In the genomic region with DNA sequence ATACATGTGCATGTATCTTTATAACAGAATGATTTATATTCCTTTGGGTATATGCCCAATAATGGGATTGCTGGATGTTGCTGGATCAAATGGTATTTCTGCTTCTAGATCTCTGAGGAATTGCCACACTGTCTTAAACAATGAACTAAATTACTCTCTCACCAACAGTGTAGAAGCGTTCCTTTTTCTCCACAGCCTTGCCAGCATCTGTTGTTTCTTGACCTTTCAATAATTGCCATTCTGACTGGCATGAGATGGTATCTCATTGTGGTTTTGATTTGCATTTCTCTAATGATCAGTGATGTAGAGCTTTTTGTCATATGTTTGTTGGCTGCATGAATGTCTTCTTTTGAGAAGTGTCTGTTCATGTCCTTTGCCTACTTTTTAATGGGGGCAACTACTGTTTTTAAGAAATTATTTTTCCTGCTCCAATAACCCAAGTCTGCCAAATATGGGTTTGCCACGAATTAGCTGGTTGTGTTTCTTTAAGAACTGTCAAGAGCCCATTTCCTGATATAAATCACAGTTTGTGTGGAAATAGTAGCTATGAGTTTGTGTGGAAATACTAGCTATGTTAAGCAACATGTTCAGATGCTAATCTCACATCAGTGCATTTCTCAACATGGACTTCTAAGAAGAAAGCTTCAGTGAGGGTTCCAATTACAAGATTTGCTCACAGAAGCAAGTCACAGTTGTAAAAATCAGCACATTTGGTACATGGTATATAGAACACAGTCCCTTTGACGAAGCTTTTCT, we compare ENCODE assay signal across 14 cellular contexts.
DNase-seq lines count a peak whose midpoint lies in the region; ATAC-seq, FAIRE-seq and TF ChIP-seq lines count a peak whose summit lies in the region.
"Had no signal": no experiment of that assay in that cellular context is flagged by ENCODE, and none has a peak within 500 bp of the region (broad histone marks: within the 10 kb centered on the region; RNA-seq: fewer than 3 reads in every experiment).

No MANE protein-coding gene starts in this region.

- no peak overlapping the region for H3K4me3 ChIP-seq in fibroblast of pulmonary artery (replicated peaks; ENCODE audit: low read depth, low read length)
- H3K4me3 ChIP-seq in kidney (ENCODE audit: low read length in 2 of 2), result no peak overlapping the region
- H3K4me3 ChIP-seq: adrenal gland had no signal

- H3K9me3 Mint-ChIP-seq in activated T-cell treated with anti-CD3 and anti-CD28 coated beads, Interleukin-2, amount 50 U/mL, for 24 hours, result peaks cover 21% of the 10 kb centered on the region
- peaks cover 19% of the 10 kb centered on the region for H3K9me3 Mint-ChIP-seq in stimulated activated effector memory CD8-positive, alpha-beta T cell treated with anti-CD3 and anti-CD28 coated beads, Interleukin-12 subunit alpha, Interleukin-12 subunit beta, amount 100 ng/mL, for 72 hours

- peak overlapping the region; percentile 63 for H3K27ac Mint-ChIP-seq in activated T-cell treated with anti-CD3 and anti-CD28 coated beads, Interleukin-2, amount 50 U/mL, for 24 hours
- H3K27ac Mint-ChIP-seq in stimulated activated effector memory CD8-positive, alpha-beta T cell treated with anti-CD3 and anti-CD28 coated beads, Interleukin-12 subunit alpha, Interleukin-12 subunit beta, amount 100 ng/mL, for 72 hours, result no peak overlapping the region
- H3K27ac Mint-ChIP-seq: stimulated activated naive CD8-positive, alpha-beta T cell treated with anti-CD3 and anti-CD28 coated beads, Interleukin-15, amount 100 ng/mL, for 72 hours had no signal

- H3K4me1 Mint-ChIP-seq in activated T-cell treated with anti-CD3 and anti-CD28 coated beads, Interleukin-2, amount 50 U/mL, for 24 hours (ENCODE audit: low read depth), result peaks cover 34% of the 10 kb centered on the region
- peaks cover 26% of the 10 kb centered on the region for H3K4me1 Mint-ChIP-seq in stimulated activated effector memory CD8-positive, alpha-beta T cell treated with anti-CD3 and anti-CD28 coated beads, Interleukin-12 subunit alpha, Interleukin-12 subunit beta, amount 100 ng/mL, for 72 hours

- peaks cover 0 to 4% of the 10 kb centered on the region in 2 donors for H3K4me1 ChIP-seq in kidney (ENCODE audit: control insufficient read depth in 1 of 2, insufficient read depth in 1 of 2, low read depth in 1 of 2, low read length in 2 of 2)
- H3K4me1 ChIP-seq: adrenal gland, BE2C had no signal

- no peaks in the 10 kb centered on the region for H3K36me3 ChIP-seq in kidney (ENCODE audit: control insufficient read depth in 1 of 2, insufficient read depth in 2 of 2, low read length in 2 of 2)
- H3K36me3 ChIP-seq: adrenal gland, BE2C had no signal

- peak overlapping the region in 1 of 2 donors; percentile 14 for H3K9ac ChIP-seq in kidney (ENCODE audit: low read length in 2 of 2)

- peaks cover 17% of the 10 kb centered on the region for H3K27me3 Mint-ChIP-seq in activated T-cell treated with anti-CD3 and anti-CD28 coated beads, Interleukin-2, amount 50 U/mL, for 24 hours

- no peak for DNase-seq in activated T-cell treated with anti-CD3 and anti-CD28 coated beads, Interleukin-2, amount 50 U/mL, for 24 hours
- DNase-seq in activated T-cell treated with anti-CD3 and anti-CD28 coated beads, Interleukin-2, amount 50 U/mL, for 48 hours, result no peak
- DNase-seq in RPMI7951 (ENCODE audit: low read depth), result peak; percentile 74
- DNase-seq in fibroblast of pulmonary artery (ENCODE audit: low read depth), result peak; percentile 95
- DNase-seq in stimulated activated effector memory CD8-positive, alpha-beta T cell treated with anti-CD3 and anti-CD28 coated beads, Interleukin-12 subunit alpha, Interleukin-12 subunit beta, amount 100 ng/mL, for 72 hours (ENCODE audit: low spot score in 2 of 2), result no peak
- no peak for DNase-seq in cerebellar nuclear complex (lab: John Stamatoyannopoulos, UW)
- no peak for DNase-seq in activated naive CD4-positive, alpha-beta T cell (lab: John Stamatoyannopoulos, UW)
- DNase-seq in kidney, result no peak
- DNase-seq: adrenal gland; BE2C; hypothalamus; NCI-H1436; stimulated activated naive CD8-positive, alpha-beta T cell treated with anti-CD3 and anti-CD28 coated beads, Interleukin-15, amount 100 ng/mL, for 72 hours; T-helper 9 cell had no signal

- peak; percentile 27 for ATAC-seq in stimulated activated effector memory CD8-positive, alpha-beta T cell treated with anti-CD3 and anti-CD28 coated beads, Interleukin-12 subunit alpha, Interleukin-12 subunit beta, amount 100 ng/mL, for 72 hours
- ATAC-seq: stimulated activated naive CD8-positive, alpha-beta T cell treated with anti-CD3 and anti-CD28 coated beads, Interleukin-15, amount 100 ng/mL, for 72 hours had no signal

- intact Hi-C loops in kidney (cut with DNase I), result no loop called here

- peak overlapping the region in 1 of 2 donors; percentile 36 for H3K27ac ChIP-seq in kidney (ENCODE audit: low read depth in 2 of 2, low read length in 2 of 2)
- H3K27ac ChIP-seq: adrenal gland had no signal

- no peak overlapping the region for H3K4me3 Mint-ChIP-seq in activated T-cell treated with anti-CD3 and anti-CD28 coated beads, Interleukin-2, amount 50 U/mL, for 24 hours
- H3K4me3 Mint-ChIP-seq in stimulated activated effector memory CD8-positive, alpha-beta T cell treated with anti-CD3 and anti-CD28 coated beads, Interleukin-12 subunit alpha, Interleukin-12 subunit beta, amount 100 ng/mL, for 72 hours, result no peak overlapping the region
- H3K4me3 Mint-ChIP-seq: stimulated activated naive CD8-positive, alpha-beta T cell treated with anti-CD3 and anti-CD28 coated beads, Interleukin-15, amount 100 ng/mL, for 72 hours had no signal

- peaks cover 0 to 3% of the 10 kb centered on the region in 2 donors for H3K9me3 ChIP-seq in kidney (ENCODE audit: control insufficient read depth in 1 of 2, low read length in 2 of 2)
- H3K9me3 ChIP-seq: adrenal gland, BE2C had no signal

- TF ChIP-seq CTCF in fibroblast of pulmonary artery (IDR thresholded peaks at IDR 0.05; ENCODE audit: low read length, missing control alignments) (no peak), kidney (IDR thresholded peaks at IDR 0.05; ENCODE audit: borderline replicate concordance, extremely low read depth, insufficient read depth) (no peak)

- FAIRE-seq in kidney (lab: Jason Lieb, UNC), result no peak

- peaks cover 7% of the 10 kb centered on the region for H3K36me3 Mint-ChIP-seq in activated T-cell treated with anti-CD3 and anti-CD28 coated beads, Interleukin-2, amount 50 U/mL, for 24 hours (ENCODE audit: low read depth)
- peaks cover 7% of the 10 kb centered on the region for H3K36me3 Mint-ChIP-seq in stimulated activated effector memory CD8-positive, alpha-beta T cell treated with anti-CD3 and anti-CD28 coated beads, Interleukin-12 subunit alpha, Interleukin-12 subunit beta, amount 100 ng/mL, for 72 hours

Comparison
In these comparisons a context has a peak if more than half of its experiments do, and no peak if none do; other contexts are left out.
1. DNase-seq: peak in RPMI7951 (single experiment) and fibroblast of pulmonary artery (single experiment); none in activated T-cell treated with anti-CD3 and anti-CD28 coated beads, Interleukin-2, amount 50 U/mL, for 24 hours (single experiment), activated T-cell treated with anti-CD3 and anti-CD28 coated beads, Interleukin-2, amount 50 U/mL, for 48 hours (0 of 2), stimulated activated effector memory CD8-positive, alpha-beta T cell treated with anti-CD3 and anti-CD28 coated beads, Interleukin-12 subunit alpha, Interleukin-12 subunit beta, amount 100 ng/mL, for 72 hours (0 of 2), cerebellar nuclear complex (0 of 2), activated naive CD4-positive, alpha-beta T cell (0 of 4) and kidney (single experiment).